ENCODE assay signal across 8 cellular contexts in the genomic region with DNA sequence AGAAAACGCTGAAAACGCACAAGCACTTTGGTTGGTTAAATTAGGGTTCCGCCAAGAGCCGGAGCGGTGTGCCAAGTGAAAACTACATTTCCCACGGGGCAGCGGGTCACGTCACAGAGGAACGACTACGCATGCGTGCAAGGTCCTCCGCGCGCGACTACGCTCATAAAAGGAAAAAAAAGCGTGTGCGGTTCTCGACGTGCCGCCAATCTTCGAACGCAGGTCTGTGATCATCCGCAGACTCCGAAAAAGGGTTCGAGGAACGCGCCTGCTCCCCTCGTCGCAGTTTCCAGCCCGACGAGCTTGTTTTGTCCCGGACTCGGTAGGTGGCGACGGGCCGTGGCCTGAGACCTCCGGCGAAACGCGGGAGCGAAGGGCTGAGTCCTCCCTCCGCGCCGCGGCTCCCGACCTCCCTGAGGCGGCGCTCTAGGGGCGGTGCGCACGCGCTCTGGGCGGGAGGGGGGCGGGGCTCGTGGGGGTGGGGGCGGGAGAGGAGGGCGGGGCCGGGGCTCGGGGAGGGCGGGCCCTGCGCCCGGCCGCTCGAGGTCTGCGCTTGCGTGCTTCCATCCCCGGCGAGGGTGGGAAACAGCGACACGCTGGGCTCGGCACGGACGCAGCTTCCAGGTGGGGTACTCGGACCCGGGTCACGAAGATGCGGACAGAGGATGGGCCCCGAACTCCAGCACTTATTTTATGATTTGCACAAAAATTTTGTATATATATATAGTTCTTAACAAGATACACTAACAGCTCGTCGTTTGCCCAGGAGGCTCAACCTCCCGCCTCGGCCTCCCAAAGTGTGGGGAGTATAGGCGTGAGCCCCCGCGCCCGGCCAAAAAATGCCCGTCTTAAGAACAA. TPM values are rescaled to one million over a fixed set of nuclear protein-coding genes. Genes with fewer than 3 reads are reported as not detected.
DNase-seq lines count a peak whose midpoint lies in the region; ATAC-seq, FAIRE-seq and TF ChIP-seq lines count a peak whose summit lies in the region.

Gene SGF29, plus strand, starts transcription at position 145 of the 858 bp plus-strand sequence. CDS start 27,150 bp downstream, outside the sequence.

- H3K4me3 Mint-ChIP-seq in progenitor cell of endocrine pancreas (ENCODE audit: low read depth), result peak within 1 kb of the TSS; percentile 88

- intact Hi-C loops in adrenal gland (cut with DNase I), result no loop called here
- intact Hi-C loops in heart right ventricle (cut with DNase I), result loop anchor here in 6 of 10 donors (1.0 to 10.0 kb wide), 8 partner anchors 57 to 391 kb away; partner anchors contain the start of genes CLN3 (in 3 of the 6) and APOBR (in 2 of the 6)
- intact Hi-C loops in upper lobe of right lung (cut with DNase I), result no loop called here

- peak; percentile 84 for DNase-seq in GM12891 (ENCODE audit: insufficient read length, low spot score)
- peak; percentile 72 for DNase-seq in NCI-H1436 treated with DMSO at 0.1 percent for 48 hours (lab: John Stamatoyannopoulos, UW)
- peak; percentile 85 to 95 (median 91) for DNase-seq in T-helper 1 cell
- peak; percentile 92 to 97 (median 94) for DNase-seq in adrenal gland
- peak; percentile 92 to 95 for DNase-seq in heart right ventricle
- peak; percentile 77 for DNase-seq in progenitor cell of endocrine pancreas (ENCODE audit: low spot score, unreplicated experiment)
- DNase-seq in upper lobe of right lung, result peak; percentile 95

- H3K27ac ChIP-seq in adrenal gland, result peak within 1 kb of the TSS; percentile 86 to 98 (median 97)
- peak within 1 kb of the TSS; percentile 93 to 98 (median 98) for H3K27ac ChIP-seq in heart right ventricle
- H3K27ac ChIP-seq in upper lobe of right lung, result peak within 1 kb of the TSS; percentile 95

- H3K9me3 Mint-ChIP-seq in progenitor cell of endocrine pancreas (ENCODE audit: low read depth), result no peaks in the 10 kb centered on the region

- H3K4me3 ChIP-seq in adrenal gland, result peak within 1 kb of the TSS in 3 of 4 donors; percentile 40 to 75 (median 71)
- H3K4me3 ChIP-seq in heart right ventricle, result peak within 1 kb of the TSS; percentile 14 to 86 (median 67)
- H3K4me3 ChIP-seq in upper lobe of right lung, result peak within 1 kb of the TSS; percentile 75

- peak within 1 kb of the TSS; percentile 98 for H3K27ac Mint-ChIP-seq in progenitor cell of endocrine pancreas

- ATAC-seq in HG02840 (IDR thresholded peaks at IDR 0.05; ENCODE audit: low FRiP score, unreplicated experiment), result peak; percentile 75
- peak; percentile 96 to 98 (median 96) for ATAC-seq in heart right ventricle
- ATAC-seq in upper lobe of right lung, result peak; percentile 97

- peaks cover 2% of the 10 kb centered on the region for H3K4me1 Mint-ChIP-seq in progenitor cell of endocrine pancreas (ENCODE audit: low read depth)

- WGBS in adrenal gland, 4 donors, result 1 to 4% (median 1%) methylated on average over 31 to 86 of the region's 88 CpGs
- 2 to 3% methylated on average over 84 to 88 of the region's 88 CpGs for WGBS in heart right ventricle, 2 donors

- TF ChIP-seq CTCF in adrenal gland (IDR thresholded peaks at IDR 0.05) (peak in 1 of 6 experiments; percentile 26), heart right ventricle (IDR thresholded peaks at IDR 0.05) (peak in 8 of 9 donors; percentile 21 to 70 (median 38)), progenitor cell of endocrine pancreas (IDR thresholded peaks at IDR 0.05; ENCODE audit: unreplicated experiment) (peak; percentile 34), upper lobe of right lung (IDR thresholded peaks at IDR 0.05) (peak; percentile 45)

- H3K36me3 ChIP-seq in adrenal gland (replicated peaks in 1 of 2) (no peaks in the 10 kb centered on the region), heart right ventricle (peaks cover 0 to 29% (median 7%) of the 10 kb centered on the region in 9 donors), upper lobe of right lung (peaks cover 25% of the 10 kb centered on the region)

- no peaks in the 10 kb centered on the region for H3K9me3 ChIP-seq in adrenal gland (replicated peaks in 1 of 3)
- H3K9me3 ChIP-seq in heart right ventricle, result no peaks in the 10 kb centered on the region
- H3K9me3 ChIP-seq in upper lobe of right lung, result no peaks in the 10 kb centered on the region

- peak; percentile 95 for TF ChIP-seq POLR2A in GM12891 (IDR thresholded peaks at IDR 0.05; ENCODE audit: low read depth, low read length)
- TF ChIP-seq POLR2A in adrenal gland (IDR thresholded peaks at IDR 0.05), result peak; percentile 84 to 95

- H3K4me1 ChIP-seq in adrenal gland (replicated peaks in 1 of 2) (peaks cover 5 to 15% of the 10 kb centered on the region in 2 donors), heart right ventricle (peaks cover 4 to 32% (median 11%) of the 10 kb centered on the region in 9 donors), upper lobe of right lung (peaks cover 11% of the 10 kb centered on the region)

- peak; percentile 93 for FAIRE-seq in GM12891 (lab: Jason Lieb, UNC)

- peaks cover 12% of the 10 kb centered on the region for H3K36me3 Mint-ChIP-seq in progenitor cell of endocrine pancreas (ENCODE audit: insufficient read depth)

- H3K27me3 ChIP-seq in adrenal gland (no peaks in the 10 kb centered on the region), heart right ventricle (no peaks in the 10 kb centered on the region), upper lobe of right lung (no peaks in the 10 kb centered on the region)

- no peaks in the 10 kb centered on the region for H3K27me3 Mint-ChIP-seq in progenitor cell of endocrine pancreas

TF ChIP-seq in GM12891, 5 proteins besides CTCF, POLR2A, EP300 and RAD21:
- TF ChIP-seq PAX5 (IDR thresholded peaks at IDR 0.05; ENCODE audit: insufficient read depth, low read length, severe bottlenecking) (no peak), POLR2AphosphoS5 (IDR thresholded peaks at IDR 0.05; ENCODE audit: low read depth, low read length) (peak; percentile 94), SPI1 (IDR thresholded peaks at IDR 0.05; ENCODE audit: low read depth, low read length) (no peak), POU2F2 (IDR thresholded peaks at IDR 0.05; ENCODE audit: low read depth, low read length) (no peak; the same call in none of the 2 replicates), TAF1 (IDR thresholded peaks at IDR 0.05; ENCODE audit: low read depth, low read length) (0 out of 2 replicates have a peak, but pooled peaks have one; percentile 35)

RNA-seq across cellular contexts. Expression of gene SGF29, which starts in this region (rescaled TPM):
- 14.5 TPM for polyA plus RNA-seq in GM12891 (2012; ENCODE audit: low read depth, missing spikeins)
- total RNA-seq in adrenal gland (10 to 100 TPM; 24.1 to 64.1 (median 29.9) TPM), heart right ventricle (10 to 100 TPM; 11.1 to 20.9 (median 13.6) TPM), progenitor cell of endocrine pancreas (34.7 and 37.6 TPM in 2 replicates), upper lobe of right lung (33.5 TPM)
- polyA plus RNA-seq in adrenal gland (100 to 1,000 TPM in 1 of 3 donors, 10 to 100 TPM in 2; 18.4 to 118 (median 81.1) TPM), heart right ventricle (10 to 100 TPM; 17.1 to 35.1 TPM)

Comparison
In these comparisons a context has a peak if more than half of its experiments do, and no peak if none do; other contexts are left out.
1. Peak in every context shown above with its lines: DNase-seq, ATAC-seq, H3K4me3 ChIP-seq and H3K27ac ChIP-seq.
2. intact Hi-C loops: an anchor here in heart right ventricle (1.0 to 10.0 kb wide); none called in adrenal gland and upper lobe of right lung.